15 cellular contexts compared by ENCODE assay signal in genomic region chr20:43188861-43189613, GRCh38. TPM values are rescaled to one million over a fixed set of nuclear protein-coding genes. Genes with fewer than 3 reads are reported as not detected.
DNase-seq lines count a peak whose midpoint lies in the region; ATAC-seq and TF ChIP-seq lines count a peak whose summit lies in the region.
"Had no signal": no experiment of that assay in that cellular context is flagged by ENCODE, and none has a peak within 500 bp of the region (broad histone marks: within the 10 kb centered on the region; RNA-seq: fewer than 3 reads in every experiment).

No MANE protein-coding gene starts in this region.

- H3K4me3 Mint-ChIP-seq in activated T-cell treated with anti-CD3 and anti-CD28 coated beads, Interleukin-2, amount 50 U/mL, for 24 hours = no peak overlapping the region
- no peak overlapping the region for H3K4me3 Mint-ChIP-seq in activated T-cell treated with anti-CD3 and anti-CD28 coated beads, Interleukin-2, amount 50 U/mL, for 72 hours
- H3K4me3 Mint-ChIP-seq in WTC11 (peak overlapping the region; percentile 68), type B pancreatic cell (peak overlapping the region; percentile 72)

- H3K36me3 Mint-ChIP-seq in activated T-cell treated with anti-CD3 and anti-CD28 coated beads, Interleukin-2, amount 50 U/mL, for 24 hours (ENCODE audit: low read depth) = no peaks in the 10 kb centered on the region
- H3K36me3 Mint-ChIP-seq in activated T-cell treated with anti-CD3 and anti-CD28 coated beads, Interleukin-2, amount 50 U/mL, for 72 hours (ENCODE audit: insufficient read depth in 2 of 2) = no peaks in the 10 kb centered on the region
- no peaks in the 10 kb centered on the region for H3K36me3 Mint-ChIP-seq in WTC11
- H3K36me3 Mint-ChIP-seq in type B pancreatic cell = no peaks in the 10 kb centered on the region
- H3K36me3 Mint-ChIP-seq: naive thymus-derived CD4-positive, alpha-beta T cell had no signal

- no peaks in the 10 kb centered on the region for H3K9me3 ChIP-seq in lower lobe of right lung

- H3K9me3 Mint-ChIP-seq in activated T-cell treated with anti-CD3 and anti-CD28 coated beads, Interleukin-2, amount 50 U/mL, for 24 hours = no peaks in the 10 kb centered on the region
- no peaks in the 10 kb centered on the region for H3K9me3 Mint-ChIP-seq in activated T-cell treated with anti-CD3 and anti-CD28 coated beads, Interleukin-2, amount 50 U/mL, for 72 hours
- no peaks in the 10 kb centered on the region for H3K9me3 Mint-ChIP-seq in WTC11
- H3K9me3 Mint-ChIP-seq in type B pancreatic cell = no peaks in the 10 kb centered on the region

- POLR2A ChIA-PET in WTC11 (lab: Charles Lee) = interaction anchor here (0.6 kb wide), 1 partner anchor 41 kb away, joined by 3 read pairs; no protein-coding TSS in a partner anchor

- ATAC-seq in activated T-cell treated with anti-CD3 and anti-CD28 coated beads, Interleukin-2, amount 50 U/mL, for 72 hours (replicated peaks in 1 of 2) = no peak
- peak; percentile 8; the same call in 1 of the 2 replicates for ATAC-seq in WTC11
- no peak for ATAC-seq in lower lobe of right lung
- ATAC-seq in HG03571 (IDR thresholded peaks at IDR 0.05; ENCODE audit: unreplicated experiment) = no peak
- ATAC-seq: naive thymus-derived CD4-positive, alpha-beta T cell had no signal

- no peak overlapping the region for H3K27ac ChIP-seq in lower lobe of right lung

- H3K4me1 Mint-ChIP-seq in activated T-cell treated with anti-CD3 and anti-CD28 coated beads, Interleukin-2, amount 50 U/mL, for 24 hours (ENCODE audit: low read depth) = peaks cover 9% of the 10 kb centered on the region
- peaks cover 11% of the 10 kb centered on the region for H3K4me1 Mint-ChIP-seq in activated T-cell treated with anti-CD3 and anti-CD28 coated beads, Interleukin-2, amount 50 U/mL, for 72 hours (ENCODE audit: low read depth)
- peaks cover 14% of the 10 kb centered on the region for H3K4me1 Mint-ChIP-seq in WTC11
- peaks cover 7% of the 10 kb centered on the region for H3K4me1 Mint-ChIP-seq in type B pancreatic cell (ENCODE audit: unreplicated experiment)

- H3K4me3 ChIP-seq in lower lobe of right lung = peak overlapping the region; percentile 30

- TF ChIP-seq CTCF in WTC11 (IDR thresholded peaks at IDR 0.05) (no peak), lower lobe of right lung (IDR thresholded peaks at IDR 0.05) (no peak), type B pancreatic cell (conservative IDR thresholded peaks at IDR 0.05) (no peak)

- peaks cover 58% of the 10 kb centered on the region for H3K27me3 ChIP-seq in lower lobe of right lung (ENCODE audit: low read depth)

- intact Hi-C loops in lower lobe of right lung (cut with DNase I) = no loop called here

- H3K27ac Mint-ChIP-seq in activated T-cell treated with anti-CD3 and anti-CD28 coated beads, Interleukin-2, amount 50 U/mL, for 24 hours = no peak overlapping the region
- no peak overlapping the region for H3K27ac Mint-ChIP-seq in activated T-cell treated with anti-CD3 and anti-CD28 coated beads, Interleukin-2, amount 50 U/mL, for 72 hours
- no peak overlapping the region for H3K27ac Mint-ChIP-seq in WTC11
- H3K27ac Mint-ChIP-seq in type B pancreatic cell = no peak overlapping the region
- H3K27ac Mint-ChIP-seq: naive thymus-derived CD4-positive, alpha-beta T cell had no signal

- H3K36me3 ChIP-seq in lower lobe of right lung = no peaks in the 10 kb centered on the region

- DNase-seq in activated T-cell treated with anti-CD3 and anti-CD28 coated beads, Interleukin-2, amount 50 U/mL, for 24 hours = peak; percentile 29
- DNase-seq in activated T-cell treated with anti-CD3 and anti-CD28 coated beads, Interleukin-2, amount 50 U/mL, for 72 hours = no peak
- peak; percentile 30 for DNase-seq in WTC11 (ENCODE audit: low spot score)
- DNase-seq in lower lobe of right lung = no peak
- DNase-seq in type B pancreatic cell (ENCODE audit: extremely low spot score, unreplicated experiment) = no peak
- DNase-seq in cortex of kidney (lab: John Stamatoyannopoulos, UW) = no peak
- no peak for DNase-seq in hepatic stellate cell (ENCODE audit: low spot score)
- DNase-seq: activated CD4-positive, alpha-beta T cell treated with anti-CD3 and anti-CD28 coated beads for 4 hours; DMS79; Kasumi-1; naive thymus-derived CD4-positive, alpha-beta T cell; NCI-H1930; OCI-M1 had no signal

- H3K4me1 ChIP-seq in lower lobe of right lung = peaks cover 7% of the 10 kb centered on the region

- CTCF ChIA-PET in WTC11 (lab: Charles Lee) = interaction anchor here (0.6 to 2.3 kb wide), 8 partner anchors 10 to 1302 kb away, joined by 3 to 7 read pairs (median 5); no protein-coding TSS in a partner anchor

- H3K27me3 Mint-ChIP-seq in activated T-cell treated with anti-CD3 and anti-CD28 coated beads, Interleukin-2, amount 50 U/mL, for 24 hours = peaks cover 63% of the 10 kb centered on the region
- peaks cover 31% of the 10 kb centered on the region for H3K27me3 Mint-ChIP-seq in activated T-cell treated with anti-CD3 and anti-CD28 coated beads, Interleukin-2, amount 50 U/mL, for 72 hours (ENCODE audit: low read depth)
- H3K27me3 Mint-ChIP-seq in WTC11 (ENCODE audit: low read depth) = peaks cover 52% of the 10 kb centered on the region
- H3K27me3 Mint-ChIP-seq in type B pancreatic cell = peaks cover 82% of the 10 kb centered on the region

TF ChIP-seq in WTC11, 78 proteins besides CTCF, POLR2A, EP300 and RAD21:
- no peak for TF ChIP-seq ZNF416 (CRISPR knock-in tag; IDR thresholded peaks at IDR 0.05)
- no peak for TF ChIP-seq OVOL2 (CRISPR knock-in tag; IDR thresholded peaks at IDR 0.05; ENCODE audit: borderline replicate concordance)
- no peak for TF ChIP-seq ZNF281 (CRISPR knock-in tag; IDR thresholded peaks at IDR 0.05)
- no peak for TF ChIP-seq SP1 (CRISPR knock-in tag; conservative IDR thresholded peaks at IDR 0.05)
- no peak for TF ChIP-seq SMAD4 (CRISPR knock-in tag; IDR thresholded peaks at IDR 0.05)
- no peak for TF ChIP-seq PRRX2 (CRISPR knock-in tag; IDR thresholded peaks at IDR 0.05)

RNA-seq across cellular contexts. Expression of gene PTPRT, which starts 0.7 kb away (rescaled TPM):
- total RNA-seq in activated T-cell treated with anti-CD3 and anti-CD28 coated beads, Interleukin-2, amount 50 U/mL, for 72 hours = not detected
- total RNA-seq in WTC11 (2021) (0.89 to 1.1 TPM (median 1.0 TPM) in 3 replicates), lower lobe of right lung (8.0 TPM), type B pancreatic cell (ENCODE audit: low replicate concordance) (5.8 and 7.0 TPM in 2 replicates)
- total RNA-seq: dermis microvascular lymphatic vessel endothelial cell; naive thymus-derived CD4-positive, alpha-beta T cell had no signal

Comparison
In these comparisons a context has a peak if more than half of its experiments do, and no peak if none do; other contexts are left out.
1. DNase-seq: peak in activated T-cell treated with anti-CD3 and anti-CD28 coated beads, Interleukin-2, amount 50 U/mL, for 24 hours (single experiment) and WTC11 (single experiment); none in activated T-cell treated with anti-CD3 and anti-CD28 coated beads, Interleukin-2, amount 50 U/mL, for 72 hours (0 of 2), lower lobe of right lung (single experiment), type B pancreatic cell (single experiment), cortex of kidney (single experiment) and hepatic stellate cell (single experiment).
2. H3K4me3 Mint-ChIP-seq: peak in WTC11 (single experiment) and type B pancreatic cell (single experiment); none in activated T-cell treated with anti-CD3 and anti-CD28 coated beads, Interleukin-2, amount 50 U/mL, for 24 hours (single experiment) and activated T-cell treated with anti-CD3 and anti-CD28 coated beads, Interleukin-2, amount 50 U/mL, for 72 hours (0 of 2).